Comparison of ENCODE assay signal across 18 cellular contexts in genomic region chr16:83804366-83804765, GRCh38.
"Had no signal": no experiment of that assay in that cellular context is flagged by ENCODE, and none has a peak within 500 bp of the region (broad histone marks: within the 10 kb centered on the region; RNA-seq: fewer than 3 reads in every experiment).

No MANE protein-coding gene starts in this region.

- H3K27ac Mint-ChIP-seq: activated naive CD8-positive, alpha-beta T cell; activated T-helper 1 cell treated with anti-CD3 and anti-CD28 coated beads, Interleukin-12 subunit alpha, Interleukin-12 subunit beta, Interleukin-2, Interleukin-4 antibody, amounts not matched to agents 30 ng/mL and 10 ng/mL and 1 ng/mL, durations not matched to agents 14 hours and 24 hours and 36 hours; stimulated activated effector memory CD8-positive, alpha-beta T cell treated with anti-CD3 and anti-CD28 coated beads, Interleukin-12 subunit alpha, Interleukin-12 subunit beta, amount 100 ng/mL, for 72 hours had no signal

- H3K9me3 Mint-ChIP-seq: activated T-helper 1 cell treated with anti-CD3 and anti-CD28 coated beads, Interleukin-12 subunit alpha, Interleukin-12 subunit beta, Interleukin-2, Interleukin-4 antibody, amounts not matched to agents 30 ng/mL and 10 ng/mL and 1 ng/mL, durations not matched to agents 14 hours and 24 hours and 36 hours had no signal

- H3K4me3 Mint-ChIP-seq: activated naive CD8-positive, alpha-beta T cell; activated T-helper 1 cell treated with anti-CD3 and anti-CD28 coated beads, Interleukin-12 subunit alpha, Interleukin-12 subunit beta, Interleukin-2, Interleukin-4 antibody, amounts not matched to agents 30 ng/mL and 10 ng/mL and 1 ng/mL, durations not matched to agents 14 hours and 24 hours and 36 hours; stimulated activated effector memory CD8-positive, alpha-beta T cell treated with anti-CD3 and anti-CD28 coated beads, Interleukin-12 subunit alpha, Interleukin-12 subunit beta, amount 100 ng/mL, for 72 hours had no signal

- H3K9me3 ChIP-seq: pancreas, testis, upper lobe of left lung had no signal

- ATAC-seq: foreskin keratinocyte; pancreas; sciatic nerve; stimulated activated effector memory CD8-positive, alpha-beta T cell treated with anti-CD3 and anti-CD28 coated beads, Interleukin-12 subunit alpha, Interleukin-12 subunit beta, amount 100 ng/mL, for 72 hours had no signal

- FAIRE-seq: endothelial cell of umbilical vein, keratinocyte, pancreas had no signal

- H3K27ac ChIP-seq: foreskin keratinocyte, pancreas, testis, upper lobe of left lung had no signal

- H3K4me3 ChIP-seq: lung, pancreas, testis, upper lobe of left lung had no signal

- H3K27me3 ChIP-seq: foreskin keratinocyte, testis, upper lobe of left lung had no signal

- DNase-seq: activated CD4-positive, alpha-beta T cell treated with anti-CD3 and anti-CD28 coated beads, Interleukin-2, amount 50 U/mL, for 4 hours; activated T-cell treated with anti-CD3 and anti-CD28 coated beads for 4 hours; effector CD8-positive, alpha-beta T cell; foreskin keratinocyte; midbrain; pancreas; stimulated activated CD4-positive, alpha-beta T cell treated with anti-CD3 and anti-CD28 coated beads, Interleukin-4, amount 100 ng/mL, for 24 hours; T-helper 1 cell; T1000; testis; upper lobe of left lung had no signal

- H3K36me3 ChIP-seq: pancreas, upper lobe of left lung had no signal
